Comparison of ENCODE assay signal across 16 cellular contexts in genomic region chr6:157476797-157477196, GRCh38.
DNase-seq lines count a peak whose midpoint lies in the region; ATAC-seq, FAIRE-seq and TF ChIP-seq lines count a peak whose summit lies in the region.
"Had no signal": no experiment of that assay in that cellular context is flagged by ENCODE, and none has a peak within 500 bp of the region (broad histone marks: within the 10 kb centered on the region; RNA-seq: fewer than 3 reads in every experiment).

No MANE protein-coding gene starts in this region.

- no peak overlapping the region for H2AFZ ChIP-seq in GM12878 (ENCODE audit: control insufficient read depth, low read depth, low read length)
- H2AFZ ChIP-seq: GM23248 had no signal

- no peak for TF ChIP-seq EP300 in GM12878 (IDR thresholded peaks at IDR 0.05; ENCODE audit: borderline replicate concordance in 1 of 2, control insufficient read depth in 1 of 2, low read depth in 2 of 2, low read length in 2 of 2)

- no peaks in the 10 kb centered on the region; the same call in 2 of the 3 replicates for H3K9me3 ChIP-seq in GM12878 (replicated peaks; ENCODE audit: control insufficient read depth, insufficient read depth, low read length)

- no peak for TF ChIP-seq CTCF in GM12878 (IDR thresholded peaks at IDR 0.05 in 2 of 3, conservative IDR thresholded peaks at IDR 0.05 in 1 of 3; ENCODE audit: control insufficient read depth in 2 of 3, extremely low read depth in 1 of 3, insufficient read depth in 1 of 3, low read depth in 3 of 3, low read length in 3 of 3)

- no peak overlapping the region for H3K4me2 ChIP-seq in GM12878 (ENCODE audit: control insufficient read depth, insufficient read depth)

- TF ChIP-seq POLR2A in GM12878 (IDR thresholded peaks at IDR 0.05; ENCODE audit: low read depth, low read length), result no peak

- H3K27ac ChIP-seq in GM12878 (ENCODE audit: control insufficient read depth, insufficient read depth), result no peak overlapping the region
- H3K27ac ChIP-seq: GM23248 had no signal

- SMC1A ChIA-PET in GM12878 (lab: Charles Lee; ENCODE audit: uncharacterized antibody, unreplicated experiment), result no interaction called here

- H3K27me3 ChIP-seq in GM12878 (replicated peaks in 1 of 2; ENCODE audit: control insufficient read depth in 2 of 2, insufficient read depth in 2 of 2, low read length in 1 of 2), result no peaks in the 10 kb centered on the region

- no peaks in the 10 kb centered on the region; a peak in 1 of 4 replicates for H3K36me3 ChIP-seq in GM12878 (ENCODE audit: control insufficient read depth in 2 of 2, insufficient read depth in 2 of 2, low read length in 1 of 2)

- BruUV-seq in GM12878 (replicated peaks; lab: Mats Ljungman, UMichigan), result no TSS peak

- peak; percentile 57 for FAIRE-seq in GM18507 (lab: Jason Lieb, UNC)
- peak; percentile 81 for FAIRE-seq in GM12878 (lab: Jason Lieb, UNC)
- FAIRE-seq: GM19239 had no signal

- RAD21 ChIA-PET in GM12878 (lab: Charles Lee; ENCODE audit: unreplicated experiment), result no interaction called here

- in situ Hi-C loops in GM12878 (cut with MboI), result no loop called here

- H3K4me3 ChIP-seq in GM12878, result no peak overlapping the region
- H3K4me3 ChIP-seq: GM23248 had no signal

- no peak for TF ChIP-seq RAD21 in GM12878 (IDR thresholded peaks at IDR 0.05; ENCODE audit: insufficient read depth, low read depth, low read length)

- no peaks in the 10 kb centered on the region for H3K4me1 ChIP-seq in GM12878 (ENCODE audit: control insufficient read depth, insufficient read depth, low read length)

- 53% methylated on average over 3 of the region's 3 CpGs for WGBS in GM12878 (ENCODE audit: insufficient coverage, insufficient replicate concordance, low lambda C conversion rate, missing lambda C conversion rate)

- DNase-seq in GM18507 (ENCODE audit: extremely low spot score, insufficient read length, low read depth) (no peak), GM12878 (ENCODE audit: low read depth, low spot score) (no peak), islet precursor cell (peak; percentile 9), iPS-NIHi7 (ENCODE audit: extremely low spot score) (no peak)
- no peak for DNase-seq in stimulated activated CD8-positive, alpha-beta memory T cell treated with anti-CD3 and anti-CD28 coated beads, Interleukin-4, amount 100 ng/mL, for 48 hours
- DNase-seq: C1 segment of cervical spinal cord; Calu3; CD4-positive, alpha-beta memory T cell; COR-L47; DMS153; DND-41; GM23248; H9 had no signal

- CTCF ChIA-PET in GM12878 (lab: Yijun Ruan, JAX), result interaction anchor here (1.1 kb wide), 1 partner anchor 10 kb away, joined by 3 read pairs; no protein-coding TSS in a partner anchor

- POLR2A ChIA-PET in GM12878 (lab: Charles Lee), result interaction anchor here (1.4 kb wide), 1 partner anchor 11 kb away, joined by 3 read pairs; no protein-coding TSS in a partner anchor

- H4K20me1 ChIP-seq in GM12878 (ENCODE audit: control insufficient read depth, insufficient read depth), result no peaks in the 10 kb centered on the region

- H3K79me2 ChIP-seq in GM12878 (ENCODE audit: control insufficient read depth, insufficient read depth, low read length), result no peaks in the 10 kb centered on the region

- no peak overlapping the region for H3K9ac ChIP-seq in GM12878 (ENCODE audit: control insufficient read depth, insufficient read depth, low read length)
- H3K9ac ChIP-seq: GM23248 had no signal

- ATAC-seq in GM12878, result no peak
- no peak for ATAC-seq in GM18873 (IDR thresholded peaks at IDR 0.05; ENCODE audit: low FRiP score, unreplicated experiment)
- ATAC-seq: HCT116 had no signal

- intact Hi-C loops in GM12878 (cut with micrococcal nuclease; ENCODE audit: unreplicated experiment), result no loop called here

TF ChIP-seq in GM12878, 131 proteins besides CTCF, POLR2A, EP300 and RAD21:
- TF ChIP-seq CBX5 (IDR thresholded peaks at IDR 0.05; ENCODE audit: low read depth), result no peak
- TF ChIP-seq JUNB (IDR thresholded peaks at IDR 0.05), result no peak
- no peak for TF ChIP-seq E2F4 (IDR thresholded peaks at IDR 0.05; ENCODE audit: low read depth, low read length)
